26 cellular contexts compared by ENCODE assay signal in the genomic region with DNA sequence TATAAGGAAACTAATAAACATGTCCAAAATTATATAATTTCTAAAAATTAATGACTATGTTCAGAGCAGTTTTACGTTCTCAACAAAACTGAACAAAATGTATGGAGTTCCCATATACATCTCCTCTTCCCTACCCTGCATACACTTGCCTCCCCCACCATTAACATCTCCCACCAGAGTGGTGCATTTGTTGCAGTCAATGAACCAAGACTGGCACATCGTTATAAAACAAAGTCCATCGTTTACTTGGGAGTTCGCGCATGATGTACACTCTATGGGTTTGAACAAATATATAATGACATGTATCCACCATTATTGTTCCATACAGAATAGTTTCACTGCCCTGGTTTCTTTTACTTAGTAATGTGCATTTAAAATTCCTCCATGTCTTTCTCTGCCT.
"Had no signal": no experiment of that assay in that cellular context is flagged by ENCODE, and none has a peak within 500 bp of the region (broad histone marks: within the 10 kb centered on the region; RNA-seq: fewer than 3 reads in every experiment).

No MANE protein-coding gene starts in this region.

- H3K9me3 ChIP-seq: adrenal gland, pancreas, psoas muscle, thyroid gland, upper lobe of right lung had no signal

- H3K27ac ChIP-seq: adrenal gland, pancreas, psoas muscle, upper lobe of right lung had no signal

- H3K4me1 ChIP-seq: adrenal gland, pancreas, upper lobe of right lung had no signal

- H3K4me1 Mint-ChIP-seq: activated B cell treated with CpG ODN at 0.5 μM for 24 hours; activated CD4-positive, alpha-beta T cell treated with anti-CD3 and anti-CD28 coated beads for 36 hours; activated T-helper 17 cell treated with anti-CD3 and anti-CD28 coated beads, Interleukin-2, amount 50 U/mL, for 72 hours; central memory CD8-positive, alpha-beta T cell had no signal

- DNase-seq: activated B cell treated with CpG ODN at 0.5 μM for 24 hours; activated CD4-positive, alpha-beta T cell treated with anti-CD3 and anti-CD28 coated beads for 36 hours; activated CD4-positive, alpha-beta T cell treated with anti-CD3 and anti-CD28 coated beads, Interleukin-2, amount 50 U/mL, for 4 hours; activated CD8-positive, alpha-beta memory T cell treated with anti-CD3 and anti-CD28 coated beads for 24 hours; activated CD8-positive, alpha-beta memory T cell treated with anti-CD3 and anti-CD28 coated beads, Interleukin-2, amount 50 U/mL, for 4 hours; activated naive CD4-positive, alpha-beta T cell; activated T-cell treated with anti-CD3 and anti-CD28 coated beads, Interleukin-2, amount 50 U/mL, for 24 hours; adrenal gland; effector memory CD4-positive, alpha-beta T cell; foreskin melanocyte; hippocampal formation; left ventricle myocardium superior; mammary epithelial cell; pancreas; psoas muscle; right cardiac atrium; stimulated activated CD4-positive, alpha-beta T cell treated with anti-CD3 and anti-CD28 coated beads, Interleukin-4, amount 100 ng/mL, for 4 hours; T1000; upper lobe of right lung had no signal

- H3K27me3 Mint-ChIP-seq: activated T-cell treated with anti-CD3 and anti-CD28 coated beads, Interleukin-2, amount 50 U/mL, for 24 hours; stimulated activated naive CD8-positive, alpha-beta T cell treated with anti-CD3 and anti-CD28 coated beads, Interleukin-15, Interleukin-2, amounts not matched to agents 100 ng/mL and 50 ng/mL, for 24 hours had no signal

- H3K9me3 Mint-ChIP-seq: activated B cell treated with CpG ODN at 0.5 μM for 24 hours; activated T-cell treated with anti-CD3 and anti-CD28 coated beads, Interleukin-2, amount 50 U/mL, for 24 hours; activated T-helper 17 cell treated with anti-CD3 and anti-CD28 coated beads, Interleukin-2, amount 50 U/mL, for 72 hours; central memory CD8-positive, alpha-beta T cell; mesothelial cell of epicardium; natural killer cell treated with Interleukin-12 subunit alpha and Interleukin-12 subunit beta and Interleukin-15 and Interleukin-18, amount 100 ng/mL, for 72 hours; stimulated activated naive CD8-positive, alpha-beta T cell treated with anti-CD3 and anti-CD28 coated beads, Interleukin-15, Interleukin-2, amounts not matched to agents 100 ng/mL and 50 ng/mL, for 24 hours had no signal

- H3K4me3 ChIP-seq: adrenal gland, pancreas, psoas muscle, thyroid gland, upper lobe of right lung had no signal

- H3K4me3 Mint-ChIP-seq: activated B cell treated with CpG ODN at 0.5 μM for 24 hours; activated CD4-positive, alpha-beta T cell treated with anti-CD3 and anti-CD28 coated beads for 36 hours; activated naive CD8-positive, alpha-beta T cell; activated T-cell treated with anti-CD3 and anti-CD28 coated beads, Interleukin-2, amount 50 U/mL, for 24 hours; activated T-helper 17 cell treated with anti-CD3 and anti-CD28 coated beads, Interleukin-2, amount 50 U/mL, for 72 hours; central memory CD8-positive, alpha-beta T cell; mesothelial cell of epicardium; natural killer cell treated with Interleukin-12 subunit alpha and Interleukin-12 subunit beta and Interleukin-15 and Interleukin-18, amount 100 ng/mL, for 72 hours; stimulated activated naive CD8-positive, alpha-beta T cell treated with anti-CD3 and anti-CD28 coated beads, Interleukin-15, Interleukin-2, amounts not matched to agents 100 ng/mL and 50 ng/mL, for 24 hours had no signal

- H3K36me3 ChIP-seq: adrenal gland, pancreas, thyroid gland, upper lobe of right lung had no signal

- H3K27me3 ChIP-seq: adrenal gland, pancreas, thyroid gland, upper lobe of right lung had no signal

- H3K27ac Mint-ChIP-seq: activated B cell treated with CpG ODN at 0.5 μM for 24 hours; activated CD4-positive, alpha-beta T cell treated with anti-CD3 and anti-CD28 coated beads for 36 hours; activated naive CD8-positive, alpha-beta T cell; activated T-cell treated with anti-CD3 and anti-CD28 coated beads, Interleukin-2, amount 50 U/mL, for 24 hours; activated T-helper 17 cell treated with anti-CD3 and anti-CD28 coated beads, Interleukin-2, amount 50 U/mL, for 72 hours; mesothelial cell of epicardium; natural killer cell treated with Interleukin-12 subunit alpha and Interleukin-12 subunit beta and Interleukin-15 and Interleukin-18, amount 100 ng/mL, for 72 hours; stimulated activated naive CD8-positive, alpha-beta T cell treated with anti-CD3 and anti-CD28 coated beads, Interleukin-15, Interleukin-2, amounts not matched to agents 100 ng/mL and 50 ng/mL, for 24 hours had no signal

- H3K36me3 Mint-ChIP-seq: activated naive CD8-positive, alpha-beta T cell; mesothelial cell of epicardium; natural killer cell treated with Interleukin-12 subunit alpha and Interleukin-12 subunit beta and Interleukin-15 and Interleukin-18, amount 100 ng/mL, for 72 hours had no signal
